Comparison of ENCODE assay signal across 23 cellular contexts in genomic region chr5:76025069-76025468, GRCh38. TPM values are rescaled to one million over a fixed set of nuclear protein-coding genes. Genes with fewer than 3 reads are reported as not detected.
"Had no signal": no experiment of that assay in that cellular context is flagged by ENCODE, and none has a peak within 500 bp of the region (broad histone marks: within the 10 kb centered on the region; RNA-seq: fewer than 3 reads in every experiment).

No MANE protein-coding gene starts in this region.

- H3K36me3 ChIP-seq: thoracic aorta, upper lobe of left lung had no signal

- H3K4me2 ChIP-seq: smooth muscle cell had no signal

- DNase-seq: activated CD4-positive, alpha-beta T cell treated with anti-CD3 and anti-CD28 coated beads, Interleukin-2, amount 10 ng/mL, durations not matched to agents 24 days and 14 days; activated CD4-positive, CD25-positive, alpha-beta regulatory T cell; activated CD8-positive, alpha-beta T cell treated with anti-CD3 and anti-CD28 coated beads for 36 hours; activated naive CD4-positive, alpha-beta T cell; activated naive CD8-positive, alpha-beta T cell treated with anti-CD3 and anti-CD28 coated beads for 36 hours; activated T-cell treated with anti-CD3 and anti-CD28 coated beads, Interleukin-2, amount 50 U/mL, for 1 hour; amniotic stem cell; effector memory CD8-positive, alpha-beta T cell; foreskin fibroblast; hippocampal formation; kidney; mammary epithelial cell; nephron progenitor cell; stimulated activated CD4-positive, alpha-beta T cell treated with anti-CD3 and anti-CD28 coated beads, Interleukin-4, amount 100 ng/mL, for 24 hours; upper lobe of left lung had no signal

- H3K4me1 ChIP-seq: upper lobe of left lung had no signal

- H3K4me3 ChIP-seq: smooth muscle cell, thoracic aorta, upper lobe of left lung had no signal

- H3K27me3 ChIP-seq: upper lobe of left lung had no signal

- ATAC-seq: activated CD8-positive, alpha-beta T cell treated with anti-CD3 and anti-CD28 coated beads for 36 hours; effector memory CD8-positive, alpha-beta T cell; left lobe of liver; sciatic nerve; stimulated activated effector memory CD8-positive, alpha-beta T cell treated with anti-CD3 and anti-CD28 coated beads, Interleukin-12 subunit alpha, Interleukin-12 subunit beta, amount 100 ng/mL, for 72 hours had no signal

- H3K9me3 ChIP-seq: thoracic aorta, upper lobe of left lung had no signal

- H3K27ac ChIP-seq: thoracic aorta, upper lobe of left lung had no signal

RNA-seq across cellular contexts. Expression of gene SV2C, which starts 58.1 kb away (rescaled TPM):
- total RNA-seq: activated CD4-positive, alpha-beta T cell treated with anti-CD3 and anti-CD28 coated beads, Interleukin-2, amount 10 ng/mL, durations not matched to agents 24 days and 14 days; activated naive CD8-positive, alpha-beta T cell treated with anti-CD3 and anti-CD28 coated beads for 36 hours; dermis microvascular lymphatic vessel endothelial cell; glomerular endothelial cell; left lobe of liver; myocyte; smooth muscle cell had no signal
- polyA plus RNA-seq: smooth muscle cell had no signal
